In the genomic region with DNA sequence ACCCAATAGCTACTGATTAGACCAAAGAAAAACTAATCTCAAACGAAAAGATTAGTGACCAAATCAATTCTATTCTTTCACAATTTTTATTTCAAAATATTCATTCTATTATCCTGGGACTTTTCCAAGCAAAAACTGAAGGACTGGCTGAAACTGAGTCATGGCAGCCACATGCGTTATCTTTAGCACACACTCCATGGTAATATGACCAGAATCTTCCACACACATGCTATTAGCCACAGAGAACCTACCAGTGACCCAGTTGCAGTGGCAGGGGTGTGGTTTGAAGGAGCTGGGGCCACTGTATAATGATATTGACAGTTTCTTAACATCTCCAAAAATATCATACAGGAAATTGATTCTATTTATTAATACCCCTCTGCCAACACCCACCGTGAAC, we compare ENCODE assay signal across 22 cellular contexts.
"Had no signal": no experiment of that assay in that cellular context is flagged by ENCODE, and none has a peak within 500 bp of the region (broad histone marks: within the 10 kb centered on the region; RNA-seq: fewer than 3 reads in every experiment).

No MANE protein-coding gene starts in this region.

- H3K4me3 ChIP-seq: PC-9, Peyer's patch, SJCRH30 had no signal

- H3K4me1 ChIP-seq: Peyer's patch, SJCRH30 had no signal

- H3K9me3 ChIP-seq: Peyer's patch, SJCRH30 had no signal

- H3K27ac ChIP-seq: PC-9, Peyer's patch, SJCRH30 had no signal

- H2AFZ ChIP-seq: PC-9 had no signal

- H3K36me3 ChIP-seq: Peyer's patch, SJCRH30 had no signal

- DNase-seq: Karpas-422, KG1, MM.1S, NCI-H1092, NCI-H1105 treated with DMSO at 0.1 percent for 48 hours, NCI-H1417 treated with DMSO at 0.1 percent for 48 hours, NCI-H146, NCI-H1694 treated with DMSO at 0.1 percent for 48 hours, NCI-H1930, NCI-H2081, NCI-H2107, NCI-H2227 treated with DMSO at 0.1 percent for 48 hours, NCI-H524, NCI-H526 treated with DMSO at 0.1 percent for 48 hours, NCI-H748 treated with DMSO at 0.1 percent for 48 hours, PC-9, Peyer's patch, SHP77 treated with DMSO at 0.1 percent for 48 hours, SJCRH30, T-helper 1 cell had no signal

- H3K27me3 ChIP-seq: Peyer's patch, SJCRH30 had no signal

- H3K4me2 ChIP-seq: PC-9 had no signal

- ATAC-seq: Right ventricle myocardium inferior, SK-N-SH treated with all-trans-retinoic acid at 6 μM for 48 hours had no signal
